Comparison of ENCODE assay signal across 24 cellular contexts in the genomic region with DNA sequence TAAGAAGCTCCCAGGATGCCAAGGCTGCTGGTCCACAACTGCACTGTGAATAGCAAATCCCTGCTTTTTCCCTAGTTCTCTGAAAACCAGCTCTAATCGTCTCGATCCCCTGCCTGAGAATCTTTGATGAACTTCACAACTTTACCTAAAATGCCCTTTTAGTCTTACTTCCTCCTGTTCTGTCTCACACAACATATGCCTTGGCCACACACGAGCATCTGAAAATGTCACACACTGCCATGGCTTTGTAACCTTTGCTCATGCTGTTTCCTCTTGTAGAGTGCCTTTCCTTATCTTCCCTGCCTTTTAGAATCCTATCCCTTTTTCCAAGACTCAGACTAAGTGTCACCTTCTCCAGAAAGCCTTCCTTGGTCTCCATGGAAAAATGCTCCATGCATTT.
DNase-seq lines count a peak whose midpoint lies in the region; ATAC-seq and TF ChIP-seq lines count a peak whose summit lies in the region.
"Had no signal": no experiment of that assay in that cellular context is flagged by ENCODE, and none has a peak within 500 bp of the region (broad histone marks: within the 10 kb centered on the region; RNA-seq: fewer than 3 reads in every experiment).

No MANE protein-coding gene starts in this region.

- H3K27ac ChIP-seq in left ventricle myocardium inferior (replicated peaks) = peak overlapping the region; percentile 2
- H3K27ac ChIP-seq in heart right ventricle = no peak overlapping the region
- H3K27ac ChIP-seq in lower lobe of right lung = peak overlapping the region; percentile 68
- H3K27ac ChIP-seq in stomach smooth muscle (ENCODE audit: low read length) = peak overlapping the region; percentile 99

- H3K9me3 ChIP-seq in left ventricle myocardium inferior (replicated peaks) (no peaks in the 10 kb centered on the region), heart right ventricle (peaks cover 0 to 4% (median 0%) of the 10 kb centered on the region in 11 donors), lower lobe of right lung (no peaks in the 10 kb centered on the region), stomach smooth muscle (ENCODE audit: control insufficient read depth in 2 of 2, low read length in 2 of 2) (no peaks in the 10 kb centered on the region)

- TF ChIP-seq CTCF in left ventricle myocardium inferior (IDR thresholded peaks at IDR 0.05; ENCODE audit: borderline replicate concordance) (no peak), heart right ventricle (IDR thresholded peaks at IDR 0.05) (no peak), lower lobe of right lung (IDR thresholded peaks at IDR 0.05) (no peak)

- no peak overlapping the region for H3K4me3 ChIP-seq in left ventricle myocardium inferior
- no peak overlapping the region for H3K4me3 ChIP-seq in heart right ventricle
- H3K4me3 ChIP-seq in lower lobe of right lung = no peak overlapping the region
- no peak overlapping the region for H3K4me3 ChIP-seq in stomach smooth muscle (ENCODE audit: low read length in 2 of 2)
- H3K4me3 ChIP-seq: dorsolateral prefrontal cortex, smooth muscle cell had no signal

- WGBS in heart right ventricle, 2 donors = 78 to 79% methylated on average over 3 of the region's 3 CpGs

- DNase-seq in left ventricle myocardium inferior = no peak
- no peak for DNase-seq in heart right ventricle
- DNase-seq in lower lobe of right lung = no peak
- DNase-seq in islet precursor cell = no peak
- no peak for DNase-seq in NCI-H2081 treated with DMSO at 0.1 percent for 48 hours (lab: John Stamatoyannopoulos, UW)
- no peak for DNase-seq in nucleus accumbens (lab: John Stamatoyannopoulos, UW)
- DNase-seq: activated CD4-positive, alpha-beta memory T cell treated with anti-CD3 and anti-CD28 coated beads, Interleukin-2, amount 10 ng/mL, durations not matched to agents 7 days and 5 days; activated CD4-positive, CD25-positive, alpha-beta regulatory T cell treated with anti-CD3 and anti-CD28 coated beads, Interleukin-2, amount 50 U/mL, for 72 hours; activated CD8-positive, alpha-beta memory T cell treated with anti-CD3 and anti-CD28 coated beads, Interleukin-2, amount 50 U/mL, for 48 hours; dorsolateral prefrontal cortex; HCEC 1CT; left cardiac atrium; mesenchymal stem cell; NCI-H1105; NCI-H2029; NCI-H2227 treated with DMSO at 0.1 percent for 48 hours; NCI-H526 treated with DMSO at 0.1 percent for 48 hours; occipital lobe; SIG-M5; stimulated activated CD4-positive, alpha-beta T cell treated with anti-CD3 and anti-CD28 coated beads, Interleukin-1b, Interleukin-23, amount 100 ng/mL, for 48 hours; T-cell had no signal

- H3K4me1 ChIP-seq in left ventricle myocardium inferior (peaks cover 80% of the 10 kb centered on the region), heart right ventricle (peaks cover 37 to 75% (median 58%) of the 10 kb centered on the region in 9 donors), lower lobe of right lung (peaks cover 94% of the 10 kb centered on the region), stomach smooth muscle (ENCODE audit: control insufficient read depth, insufficient read depth, low read length) (peaks cover 93% of the 10 kb centered on the region)

- no peak for ATAC-seq in heart right ventricle
- ATAC-seq in lower lobe of right lung = no peak
- no peak for ATAC-seq in GM21576 (IDR thresholded peaks at IDR 0.05; ENCODE audit: unreplicated experiment)
- ATAC-seq: left cardiac atrium, T-cell had no signal

- peak overlapping the region in 1 of 2 donors; percentile 29 for H3K9ac ChIP-seq in stomach smooth muscle (ENCODE audit: low read length in 2 of 2)

- intact Hi-C loops in left ventricle myocardium inferior (cut with micrococcal nuclease) = no loop called here
- intact Hi-C loops in heart right ventricle (cut with DNase I) = loop anchor here in 2 of 10 donors (5.0 to 10.0 kb wide), 2 partner anchors 36 to 329 kb away; no protein-coding TSS in a partner anchor
- intact Hi-C loops in lower lobe of right lung (cut with DNase I) = loop anchor here (10.0 kb wide), 1 partner anchor 49 kb away; no protein-coding TSS in a partner anchor

- no peaks in the 10 kb centered on the region for H3K27me3 ChIP-seq in left ventricle myocardium inferior (ENCODE audit: low read depth)
- H3K27me3 ChIP-seq in heart right ventricle = no peaks in the 10 kb centered on the region
- no peaks in the 10 kb centered on the region for H3K27me3 ChIP-seq in lower lobe of right lung (ENCODE audit: low read depth)
- no peaks in the 10 kb centered on the region for H3K27me3 ChIP-seq in stomach smooth muscle (ENCODE audit: control insufficient read depth in 1 of 2, insufficient read depth in 2 of 2, low read length in 2 of 2)
- H3K27me3 ChIP-seq: dorsolateral prefrontal cortex had no signal

- no peaks in the 10 kb centered on the region for H3K36me3 ChIP-seq in left ventricle myocardium inferior
- peaks cover 0 to 9% (median 0%) of the 10 kb centered on the region in 9 donors for H3K36me3 ChIP-seq in heart right ventricle
- peaks cover 22% of the 10 kb centered on the region for H3K36me3 ChIP-seq in lower lobe of right lung
- peaks cover 43 to 45% of the 10 kb centered on the region in 2 donors for H3K36me3 ChIP-seq in stomach smooth muscle (ENCODE audit: control insufficient read depth in 2 of 2, insufficient read depth in 2 of 2, low read length in 2 of 2)

Comparison
In these comparisons a context has a peak if more than half of its experiments do, and no peak if none do; other contexts are left out.
1. H3K27ac ChIP-seq: peak in left ventricle myocardium inferior (single experiment), lower lobe of right lung (single experiment) and stomach smooth muscle (single experiment); none in heart right ventricle (0 of 10).